8 cellular contexts compared by ENCODE assay signal in genomic region chr6:32894085-32895005, GRCh38. TPM values are rescaled to one million over a fixed set of nuclear protein-coding genes. Genes with fewer than 3 reads are reported as not detected.
DNase-seq lines count a peak whose midpoint lies in the region; TF ChIP-seq lines count a peak whose summit lies in the region.

No MANE protein-coding gene starts in this region.

- peak overlapping the region; percentile 99 for H3K27ac Mint-ChIP-seq in nephron progenitor cell
- H3K27ac Mint-ChIP-seq in stimulated activated naive CD8-positive, alpha-beta T cell treated with anti-CD3 and anti-CD28 coated beads, Interleukin-15, Interleukin-2, amounts not matched to agents 100 ng/mL and 50 ng/mL, for 24 hours = peak overlapping the region; percentile 95

- H3K27me3 Mint-ChIP-seq in nephron progenitor cell (ENCODE audit: low read depth, poor library complexity) = peaks cover 13% of the 10 kb centered on the region
- H3K27me3 Mint-ChIP-seq in stimulated activated naive CD8-positive, alpha-beta T cell treated with anti-CD3 and anti-CD28 coated beads, Interleukin-15, Interleukin-2, amounts not matched to agents 100 ng/mL and 50 ng/mL, for 24 hours = no peaks in the 10 kb centered on the region

- H3K9me3 Mint-ChIP-seq in nephron progenitor cell = no peaks in the 10 kb centered on the region
- H3K9me3 Mint-ChIP-seq in stimulated activated naive CD8-positive, alpha-beta T cell treated with anti-CD3 and anti-CD28 coated beads, Interleukin-15, Interleukin-2, amounts not matched to agents 100 ng/mL and 50 ng/mL, for 24 hours = no peaks in the 10 kb centered on the region

- H3K4me1 Mint-ChIP-seq in nephron progenitor cell = peaks cover 31% of the 10 kb centered on the region
- H3K4me1 Mint-ChIP-seq in stimulated activated naive CD8-positive, alpha-beta T cell treated with anti-CD3 and anti-CD28 coated beads, Interleukin-15, Interleukin-2, amounts not matched to agents 100 ng/mL and 50 ng/mL, for 24 hours (ENCODE audit: low read depth) = peaks cover 35% of the 10 kb centered on the region

- peaks cover 16% of the 10 kb centered on the region for H3K36me3 Mint-ChIP-seq in nephron progenitor cell (ENCODE audit: low read depth)
- peaks cover 16% of the 10 kb centered on the region for H3K36me3 Mint-ChIP-seq in stimulated activated naive CD8-positive, alpha-beta T cell treated with anti-CD3 and anti-CD28 coated beads, Interleukin-15, Interleukin-2, amounts not matched to agents 100 ng/mL and 50 ng/mL, for 24 hours (ENCODE audit: low read depth)

- peak; percentile 91 for DNase-seq in EL
- DNase-seq in H4 (ENCODE audit: low spot score) = peak; percentile 88
- peak; percentile 77 for DNase-seq in LNCaP clone FGC (ENCODE audit: low read depth)
- peak; percentile 95 for DNase-seq in RPMI8226
- DNase-seq in activated T-helper 9 cell treated with anti-CD3 and anti-CD28 coated beads, Interleukin-2, amount 50 U/mL, for 16 hours (ENCODE audit: low read depth) = peak; percentile 87
- DNase-seq in fibroblast of the conjunctiva (ENCODE audit: low read depth) = peak; percentile 69
- DNase-seq in nephron progenitor cell = peak; percentile 98

- TF ChIP-seq CTCF in LNCaP clone FGC (IDR thresholded peaks at IDR 0.05; ENCODE audit: control insufficient read depth, extremely low read depth, insufficient read depth) (no peak), nephron progenitor cell (IDR thresholded peaks at IDR 0.05) (no peak)

- H3K4me3 ChIP-seq in LNCaP clone FGC (ENCODE audit: low read depth, low read length) = peak overlapping the region; percentile 78

- H3K4me3 Mint-ChIP-seq in nephron progenitor cell = peak overlapping the region; percentile 96
- H3K4me3 Mint-ChIP-seq in stimulated activated naive CD8-positive, alpha-beta T cell treated with anti-CD3 and anti-CD28 coated beads, Interleukin-15, Interleukin-2, amounts not matched to agents 100 ng/mL and 50 ng/mL, for 24 hours = peak overlapping the region; percentile 97

RNA-seq across cellular contexts. Expression of gene PSMB9, which starts 40.4 kb away (rescaled TPM):
- 120 and 150 TPM in 2 replicates for total RNA-seq in H4 (2014; rRNA removed; shearing (Covaris generic))

RNA-seq across cellular contexts. Expression of gene TAP1, which starts 40.8 kb away (rescaled TPM):
- 60.9 and 66.1 TPM in 2 replicates for total RNA-seq in H4 (2014; rRNA removed; shearing (Covaris generic))

RNA-seq across cellular contexts. Expression of gene HLA-DMB, which starts 46.5 kb away (rescaled TPM):
- total RNA-seq in H4 (2014; rRNA removed; shearing (Covaris generic)) = 4.5 and 4.6 TPM in 2 replicates

RNA-seq across cellular contexts. Expression of gene PSMB8, which starts 50.5 kb away (rescaled TPM):
- total RNA-seq in H4 (2014; rRNA removed; shearing (Covaris generic)) = 210 and 212 TPM in 2 replicates

RNA-seq across cellular contexts. Expression of gene TAP2, which starts 55.8 kb away (rescaled TPM):
- 27.4 and 29.8 TPM in 2 replicates for total RNA-seq in H4 (2014; rRNA removed; shearing (Covaris generic))

Comparison
In these comparisons a context has a peak if more than half of its experiments do, and no peak if none do; other contexts are left out.
1. Peak in every context shown above with its lines: DNase-seq and H3K4me3 ChIP-seq.